In genomic region chr4:156939801-156940200, GRCh38 we compare ENCODE assay signal across 1 cellular context.
TF ChIP-seq lines count a peak whose summit lies in the region.

No MANE protein-coding gene starts in this region.

TF ChIP-seq in endothelial cell of umbilical vein, 7 proteins besides CTCF, POLR2A, EP300 and RAD21:
- TF ChIP-seq FOS (IDR thresholded peaks at IDR 0.05; ENCODE audit: borderline replicate concordance, insufficient read depth, low read length) (no peak), POLR2AphosphoS5 (IDR thresholded peaks at IDR 0.05; ENCODE audit: insufficient read depth, low read depth, low read length) (no peak), JUN (IDR thresholded peaks at IDR 0.05; ENCODE audit: borderline replicate concordance, insufficient read depth, insufficient read length, low read depth) (no peak), EZH2 (IDR thresholded peaks at IDR 0.05; ENCODE audit: borderline replicate concordance, low read depth, low read length, severe bottlenecking) (no peak), GATA2 (IDR thresholded peaks at IDR 0.05; ENCODE audit: insufficient read depth, insufficient read length, low read depth, low read length) (no peak), MYC (IDR thresholded peaks at IDR 0.05; ENCODE audit: low read depth, low read length) (no peak)
- TF ChIP-seq, protein P1, sequence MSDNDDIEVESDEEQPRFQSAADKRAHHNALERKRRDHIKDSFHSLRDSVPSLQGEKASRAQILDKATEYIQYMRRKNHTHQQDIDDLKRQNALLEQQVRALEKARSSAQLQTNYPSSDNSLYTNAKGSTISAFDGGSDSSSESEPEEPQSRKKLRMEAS (IDR thresholded peaks at IDR 0.05; ENCODE audit: insufficient read depth, insufficient read length): no peak
TF ChIP-seq in endothelial cell of umbilical vein: peak in this region for 0.
